8 cellular contexts compared by ENCODE assay signal in the genomic region with DNA sequence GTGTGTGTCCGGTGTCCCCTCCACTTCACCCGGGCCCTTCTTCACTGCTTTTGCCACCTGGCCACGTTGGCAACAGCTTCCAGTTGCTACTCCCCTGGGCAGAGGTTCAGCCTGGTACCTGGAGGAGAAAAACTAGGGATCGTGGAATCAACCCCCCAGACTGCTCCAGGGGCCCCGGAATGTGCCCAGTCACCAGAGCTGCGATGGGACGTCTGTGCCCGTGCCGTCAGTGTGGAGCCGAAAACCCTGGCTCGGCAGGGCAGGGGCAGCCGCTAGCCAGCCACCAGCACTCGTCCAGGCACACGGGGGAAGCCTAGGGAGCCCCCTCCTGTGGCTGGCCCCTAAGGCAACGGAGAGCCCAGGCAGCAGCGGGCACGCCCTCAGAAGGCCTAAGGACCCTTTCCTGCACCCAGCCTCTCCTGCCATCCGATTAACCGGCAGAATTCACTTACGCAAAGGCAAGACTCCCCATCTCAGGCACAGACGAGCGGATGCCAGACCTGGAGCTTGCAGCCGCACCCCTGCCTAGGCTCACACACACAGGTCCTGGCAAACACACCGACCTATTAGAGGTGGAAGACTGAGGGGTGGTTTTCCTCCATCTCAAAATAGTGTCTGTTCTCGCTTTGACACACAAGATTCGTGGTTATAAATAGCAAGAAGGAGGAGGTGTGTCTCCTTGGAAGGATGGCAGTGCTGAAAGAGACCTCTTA.
DNase-seq lines count a peak whose midpoint lies in the region; ATAC-seq and TF ChIP-seq lines count a peak whose summit lies in the region.

No MANE protein-coding gene starts in this region.

- peak overlapping the region; percentile 68 for H3K4me3 Mint-ChIP-seq in Caco-2 (ENCODE audit: unreplicated experiment)
- H3K4me3 Mint-ChIP-seq in dendritic cell treated with granulocyte-macrophage colony-stimulating factor and Interleukin-4, amounts not matched to agents 40 ng/mL and 50 ng/mL, for 4 days: peak overlapping the region; percentile 68

- no peak for ATAC-seq in GM18519 (IDR thresholded peaks at IDR 0.05; ENCODE audit: low FRiP score, unreplicated experiment)

- H2AK5ac ChIP-seq in neuronal stem cell (ENCODE audit: low read depth, low read length): peak overlapping the region; percentile 67

- H3K27ac ChIP-seq in HUES6 (ENCODE audit: low read depth, low read length) (no peak overlapping the region), neuronal stem cell (replicated peaks; ENCODE audit: low read length) (peak overlapping the region; percentile 27)

- H3K9me3 ChIP-seq in Caco-2: no peaks in the 10 kb centered on the region
- H3K9me3 ChIP-seq in HUES6 (ENCODE audit: control insufficient read depth, insufficient read depth, low read depth, low read length): no peaks in the 10 kb centered on the region
- peaks cover 0 to 4% of the 10 kb centered on the region in 2 donors for H3K9me3 ChIP-seq in neuronal stem cell (replicated peaks in 1 of 2; ENCODE audit: control insufficient read depth in 2 of 2, insufficient read depth in 1 of 2, low read depth in 1 of 2, low read length in 2 of 2)

- peak overlapping the region; percentile 99 for H2BK5ac ChIP-seq in neuronal stem cell (ENCODE audit: low read length)

- H3K4ac ChIP-seq in neuronal stem cell (ENCODE audit: low read length): peak overlapping the region; percentile 67

- H2AFZ ChIP-seq in neuronal stem cell (ENCODE audit: low read length): peak overlapping the region; percentile 88

- peak overlapping the region; percentile 95 for H3K18ac ChIP-seq in neuronal stem cell (ENCODE audit: low read length)

- peaks cover 6% of the 10 kb centered on the region for H3K4me1 Mint-ChIP-seq in Caco-2 (ENCODE audit: low read depth, unreplicated experiment)
- H3K4me1 Mint-ChIP-seq in dendritic cell treated with granulocyte-macrophage colony-stimulating factor and Interleukin-4, amounts not matched to agents 40 ng/mL and 50 ng/mL, for 4 days (ENCODE audit: low read depth): peaks cover 23% of the 10 kb centered on the region

- H3K79me1 ChIP-seq in neuronal stem cell (ENCODE audit: low read depth, low read length): peaks cover 10% of the 10 kb centered on the region

- H3K36me3 ChIP-seq in Caco-2 (ENCODE audit: control insufficient read depth, insufficient read depth, low read length) (no peaks in the 10 kb centered on the region), HUES6 (ENCODE audit: control insufficient read depth, insufficient read depth, low read length) (no peaks in the 10 kb centered on the region), neuronal stem cell (replicated peaks in 1 of 2; ENCODE audit: control insufficient read depth in 2 of 2, insufficient read depth in 2 of 2, low read length in 2 of 2) (no peaks in the 10 kb centered on the region)

- H3K23ac ChIP-seq in neuronal stem cell (ENCODE audit: low read depth, low read length, poor library complexity): no peak overlapping the region

- CTCF ChIA-PET in Caco-2 (lab: Charles Lee): interaction anchor here (0.6 to 1.7 kb wide), 2 partner anchors 51 to 351 kb away, joined by 3 to 4 read pairs; no protein-coding TSS in a partner anchor

- H4K91ac ChIP-seq in neuronal stem cell (ENCODE audit: low read depth, low read length, poor library complexity): peak overlapping the region; percentile 90

- peak overlapping the region; percentile 95 for H2BK15ac ChIP-seq in neuronal stem cell (ENCODE audit: low read length)

- H3K4me1 ChIP-seq in Caco-2 (peaks cover 4% of the 10 kb centered on the region; the same call in 1 of the 2 replicates), HUES6 (ENCODE audit: control insufficient read depth, insufficient read depth, low read length) (peaks cover 14% of the 10 kb centered on the region; the same call in 1 of the 2 replicates), neuronal stem cell (ENCODE audit: control insufficient read depth in 2 of 2, insufficient read depth in 1 of 2, low read depth in 1 of 2, low read length in 2 of 2) (peaks cover 0 to 35% of the 10 kb centered on the region in 2 donors)

- H3K9me3 Mint-ChIP-seq in Caco-2 (ENCODE audit: unreplicated experiment): no peaks in the 10 kb centered on the region
- H3K9me3 Mint-ChIP-seq in dendritic cell treated with granulocyte-macrophage colony-stimulating factor and Interleukin-4, amounts not matched to agents 40 ng/mL and 50 ng/mL, for 4 days: no peaks in the 10 kb centered on the region

- peaks cover 7% of the 10 kb centered on the region for H3K27me3 ChIP-seq in Caco-2 (replicated peaks; ENCODE audit: control insufficient read depth, insufficient read depth, low read length)
- H3K27me3 ChIP-seq in HUES6 (ENCODE audit: control insufficient read depth, insufficient read depth, low read length): peaks cover 71% of the 10 kb centered on the region
- H3K27me3 ChIP-seq in neuronal stem cell (ENCODE audit: control insufficient read depth in 3 of 3, insufficient read depth in 3 of 3, low read depth in 1 of 3, low read length in 3 of 3): peaks cover 0 to 88% (median 0%) of the 10 kb centered on the region in 3 experiments

- H4K8ac ChIP-seq in neuronal stem cell (ENCODE audit: low read depth, low read length): no peak overlapping the region

- H3K9ac ChIP-seq in HUES6 (ENCODE audit: low read length) (peak overlapping the region; percentile 48), neuronal stem cell (ENCODE audit: low read depth, low read length, poor library complexity) (peak overlapping the region; percentile 96)

- no peak for TF ChIP-seq CTCF in Caco-2 (IDR thresholded peaks at IDR 0.05; ENCODE audit: insufficient read depth in 1 of 2, low read depth in 1 of 2, low read length in 1 of 2, severe bottlenecking in 1 of 2, unreplicated experiment in 1 of 2)

- no CpG with 5 or more reads among the region's 26 CpGs for WGBS in neuronal stem cell (ENCODE audit: extremely low coverage in 2 of 2, insufficient read length in 2 of 2, insufficient replicate concordance in 1 of 2), 2 donors

- H3K27ac Mint-ChIP-seq in Caco-2 (ENCODE audit: unreplicated experiment): no peak overlapping the region
- no peak overlapping the region for H3K27ac Mint-ChIP-seq in dendritic cell treated with granulocyte-macrophage colony-stimulating factor and Interleukin-4, amounts not matched to agents 40 ng/mL and 50 ng/mL, for 4 days

- H3K27me3 Mint-ChIP-seq in Caco-2 (ENCODE audit: insufficient read depth, unreplicated experiment): peaks cover 22% of the 10 kb centered on the region
- peaks cover 87% of the 10 kb centered on the region for H3K27me3 Mint-ChIP-seq in dendritic cell treated with granulocyte-macrophage colony-stimulating factor and Interleukin-4, amounts not matched to agents 40 ng/mL and 50 ng/mL, for 4 days

- no peaks in the 10 kb centered on the region for H3K36me3 Mint-ChIP-seq in Caco-2 (ENCODE audit: insufficient read depth, unreplicated experiment)
- H3K36me3 Mint-ChIP-seq in dendritic cell treated with granulocyte-macrophage colony-stimulating factor and Interleukin-4, amounts not matched to agents 40 ng/mL and 50 ng/mL, for 4 days (ENCODE audit: low read depth): no peaks in the 10 kb centered on the region

- DNase-seq in Caco-2 (no peak), neuronal stem cell (ENCODE audit: low spot score) (no peak), NCI-H82 (lab: John Stamatoyannopoulos, UW) (no peak), DMS 273 (lab: John Stamatoyannopoulos, UW; ENCODE audit: unreplicated experiment) (no peak), midbrain (lab: John Stamatoyannopoulos, UW) (no peak)

- POLR2A ChIA-PET in Caco-2 (lab: Charles Lee): no interaction called here

- H2BK120ac ChIP-seq in neuronal stem cell (ENCODE audit: low read depth, low read length): peak overlapping the region; percentile 89

- peak overlapping the region; percentile 96 for H3K4me2 ChIP-seq in neuronal stem cell (ENCODE audit: insufficient read depth, low read length, poor library complexity, severe bottlenecking)

- H3K14ac ChIP-seq in neuronal stem cell (ENCODE audit: low read length): peak overlapping the region; percentile 77

- intact Hi-C loops in Caco-2 (cut with micrococcal nuclease; ENCODE audit: unreplicated experiment): no loop called here
- intact Hi-C loops in dendritic cell treated with granulocyte-macrophage colony-stimulating factor and Interleukin-4, amounts not matched to agents 40 ng/mL and 50 ng/mL, for 4 days (cut with micrococcal nuclease): no loop called here

- H2BK12ac ChIP-seq in neuronal stem cell (ENCODE audit: low read length): peak overlapping the region; percentile 41

- BruUV-seq in Caco-2 (replicated peaks; lab: Mats Ljungman, UMichigan): no TSS peak

- peak overlapping the region; percentile 50 for H3K4me3 ChIP-seq in Caco-2 (ENCODE audit: low read depth, low read length)
- peak overlapping the region; percentile 58 for H3K4me3 ChIP-seq in HUES6 (ENCODE audit: low read depth, low read length)
- H3K4me3 ChIP-seq in neuronal stem cell (ENCODE audit: low read length in 2 of 2): peak overlapping the region; percentile 40 to 92
